17 cellular contexts compared by ENCODE assay signal in genomic region chr18:9336827-9337226, GRCh38. TPM values are rescaled to one million over a fixed set of nuclear protein-coding genes. Genes with fewer than 3 reads are reported as not detected.
DNase-seq lines count a peak whose midpoint lies in the region; ATAC-seq and TF ChIP-seq lines count a peak whose summit lies in the region.
"Had no signal": no experiment of that assay in that cellular context is flagged by ENCODE, and none has a peak within 500 bp of the region (broad histone marks: within the 10 kb centered on the region; RNA-seq: fewer than 3 reads in every experiment).

No MANE protein-coding gene starts in this region.

- peaks cover 16 to 49% of the 10 kb centered on the region in 2 experiments for H3K79me1 ChIP-seq in IMR-90 (ENCODE audit: low read depth in 1 of 2, low read length in 2 of 2)

- H3K4me1 Mint-ChIP-seq in CD4-positive, alpha-beta T cell (ENCODE audit: low read depth): peaks cover 25% of the 10 kb centered on the region
- H3K4me1 Mint-ChIP-seq in brain: peaks cover 32% of the 10 kb centered on the region
- peaks cover 20% of the 10 kb centered on the region for H3K4me1 Mint-ChIP-seq in osteocyte (ENCODE audit: unreplicated experiment)

- no peak for ATAC-seq in CD4-positive, alpha-beta T cell (ENCODE audit: poor library complexity)
- ATAC-seq in IMR-90 (ENCODE audit: low read depth): no peak
- ATAC-seq in left cardiac atrium: no peak
- ATAC-seq in GM21576 (IDR thresholded peaks at IDR 0.05; ENCODE audit: unreplicated experiment): no peak
- ATAC-seq: Right ventricle myocardium inferior had no signal

- H2AK5ac ChIP-seq in IMR-90 (ENCODE audit: low read depth, low read length): no peak overlapping the region

- POLR2A ChIA-PET in CD4-positive, alpha-beta T cell (lab: Charles Lee): no interaction called here
- POLR2A ChIA-PET in IMR-90 (lab: Charles Lee; ENCODE audit: unreplicated experiment): interaction anchor here (0.7 kb wide), 1 partner anchor 53 kb away, joined by 6 read pairs; no protein-coding TSS in a partner anchor

- no peak overlapping the region for H3K27ac ChIP-seq in CD4-positive, alpha-beta T cell (ENCODE audit: low read depth, low read length)
- peak overlapping the region; percentile 31; the same call in 1 of the 2 replicates for H3K27ac ChIP-seq in IMR-90 (ENCODE audit: insufficient read depth, low read length)
- H3K27ac ChIP-seq: KMS-11, Peyer's patch, SK-N-MC had no signal

- H2BK120ac ChIP-seq in IMR-90 (ENCODE audit: low read depth, low read length): no peak overlapping the region

- in situ Hi-C loops in IMR-90 (cut with MboI; ENCODE audit: low sequenced_read_pairs): loop anchor here (10.0 kb wide), 1 partner anchor 262 kb away; no protein-coding TSS in a partner anchor

- H2BK20ac ChIP-seq in IMR-90 (ENCODE audit: low read depth, low read length): peak overlapping the region; percentile 64; the same call in 1 of the 2 replicates

- H3K9me3 ChIP-seq in CD4-positive, alpha-beta T cell (ENCODE audit: control insufficient read depth, low read length): no peaks in the 10 kb centered on the region
- no peaks in the 10 kb centered on the region for H3K9me3 ChIP-seq in IMR-90 (ENCODE audit: control insufficient read depth, insufficient read depth, low read length)
- H3K9me3 ChIP-seq: MG63, Peyer's patch had no signal

- peaks cover 30% of the 10 kb centered on the region for H3K36me3 Mint-ChIP-seq in CD4-positive, alpha-beta T cell (ENCODE audit: low read depth)
- H3K36me3 Mint-ChIP-seq in brain (peaks cover 51% of the 10 kb centered on the region), osteocyte (ENCODE audit: unreplicated experiment) (peaks cover 14% of the 10 kb centered on the region)

- H3K14ac ChIP-seq in IMR-90 (replicated peaks; ENCODE audit: low read depth, low read length): 0 out of 2 replicates have a peak overlapping the region, but pooled peaks have one; percentile 50

- H3K27ac Mint-ChIP-seq in CD4-positive, alpha-beta T cell: no peak overlapping the region
- no peak overlapping the region for H3K27ac Mint-ChIP-seq in brain
- H3K27ac Mint-ChIP-seq in osteocyte (ENCODE audit: unreplicated experiment): peak overlapping the region; percentile 9

- H3K56ac ChIP-seq in IMR-90 (ENCODE audit: extremely low read depth, insufficient read depth, low read length): no peak overlapping the region

- H2AFZ ChIP-seq in IMR-90 (replicated peaks; ENCODE audit: low read length, poor library complexity): no peak overlapping the region

- H3K4me2 ChIP-seq in IMR-90 (ENCODE audit: low read depth, low read length): peak overlapping the region; percentile 68

- DNase-seq in CD4-positive, alpha-beta T cell: no peak
- DNase-seq in IMR-90: no peak
- no peak for DNase-seq in osteocyte (ENCODE audit: extremely low spot score, unreplicated experiment)
- DNase-seq in left cardiac atrium: no peak
- no peak for DNase-seq in DMS53 treated with DMSO at 0.1 percent for 48 hours (lab: John Stamatoyannopoulos, UW; ENCODE audit: unreplicated experiment)
- DNase-seq: ACHN, MG63, NCI-H1092, NCI-H2081 treated with DMSO at 0.1 percent for 48 hours, NCI-H510A, NCI-H82, Peyer's patch had no signal

- H4K5ac ChIP-seq in IMR-90 (ENCODE audit: low read depth, low read length): no peak overlapping the region

- no peak overlapping the region for H3K9ac ChIP-seq in IMR-90 (ENCODE audit: low read depth, low read length)
- H3K9ac ChIP-seq: KMS-11 had no signal

- peaks cover 22% of the 10 kb centered on the region for H4K20me1 ChIP-seq in IMR-90 (ENCODE audit: insufficient read depth, low read length)

- H4K8ac ChIP-seq in IMR-90 (ENCODE audit: low read depth in 2 of 2, low read length in 2 of 2): no peak overlapping the region

- H3K23ac ChIP-seq in IMR-90 (ENCODE audit: low read depth, low read length): peak overlapping the region; percentile 54; the same call in 1 of the 2 replicates

- dilution Hi-C loops in IMR-90 (cut with HindIII; ENCODE audit: low sequenced_read_pairs, unreplicated experiment): no loop called here

- H4K91ac ChIP-seq in IMR-90 (ENCODE audit: insufficient read depth, low read depth, low read length): 0 out of 2 replicates have a peak overlapping the region, but pooled peaks have one; percentile 38

- no peaks in the 10 kb centered on the region for H3K9me3 Mint-ChIP-seq in CD4-positive, alpha-beta T cell
- H3K9me3 Mint-ChIP-seq in brain: peaks cover 3 to 9% (median 5%) of the 10 kb centered on the region in 5 experiments
- no peaks in the 10 kb centered on the region for H3K9me3 Mint-ChIP-seq in osteocyte (ENCODE audit: unreplicated experiment)

- intact Hi-C loops in CD4-positive, alpha-beta T cell (cut with DNase I, micrococcal nuclease): loop anchor here (1.0 to 10.0 kb wide), 7 partner anchors 140 to 722 kb away; partner anchors contain the start of genes NDUFV2 (in 1 of the 2), PPP4R1 (in 1 of the 2) and VAPA (in 1 of the 2)
- intact Hi-C loops in IMR-90 (cut with micrococcal nuclease): loop anchor here (5.0 kb wide), 1 partner anchor 200 kb away; the partner anchor contains the start of gene ANKRD12
- intact Hi-C loops in left cardiac atrium (cut with DNase I): no loop called here

- H3K9me1 ChIP-seq in IMR-90 (ENCODE audit: insufficient read depth, low read length): peaks cover 6% of the 10 kb centered on the region

- H2AK9ac ChIP-seq in IMR-90 (replicated peaks; ENCODE audit: low read depth, low read length, poor library complexity): no peak overlapping the region

- peak overlapping the region; percentile 27 for H3K4me3 Mint-ChIP-seq in CD4-positive, alpha-beta T cell
- H3K4me3 Mint-ChIP-seq in brain: peak overlapping the region; percentile 27 to 77 (median 60)
- H3K4me3 Mint-ChIP-seq in osteocyte (ENCODE audit: unreplicated experiment): no peak overlapping the region

- H3K36me3 ChIP-seq in IMR-90 (ENCODE audit: control insufficient read depth, insufficient read depth, low read length): peaks cover 26% of the 10 kb centered on the region
- H3K36me3 ChIP-seq: Peyer's patch had no signal

- H3K4me1 ChIP-seq in IMR-90 (ENCODE audit: control insufficient read depth, insufficient read depth, low read length): peaks cover 6% of the 10 kb centered on the region

- no peak for TF ChIP-seq POLR2A in IMR-90 (IDR thresholded peaks at IDR 0.05; ENCODE audit: low read depth, low read length)

- no peak for TF ChIP-seq RAD21 in IMR-90 (IDR thresholded peaks at IDR 0.05; ENCODE audit: low read length)

- H2BK15ac ChIP-seq in IMR-90 (ENCODE audit: low read depth, low read length): no peak overlapping the region

- no peak overlapping the region; the same call in 1 of the 2 replicates for H3K4me3 ChIP-seq in IMR-90 (ENCODE audit: insufficient read depth, low read depth, low read length)
- H3K4me3 ChIP-seq: MG63, Peyer's patch had no signal

- TF ChIP-seq CTCF in CD4-positive, alpha-beta T cell (IDR thresholded peaks at IDR 0.05): no peak
- no peak for TF ChIP-seq CTCF in IMR-90 (conservative IDR thresholded peaks at IDR 0.05; ENCODE audit: low read depth, low read length)
- no peak for TF ChIP-seq CTCF in brain (conservative IDR thresholded peaks at IDR 0.05)
- TF ChIP-seq CTCF in osteocyte (IDR thresholded peaks at IDR 0.05): no peak

- H3K27me3 ChIP-seq in CD4-positive, alpha-beta T cell (ENCODE audit: control insufficient read depth, insufficient read depth, low read length): no peaks in the 10 kb centered on the region
- no peaks in the 10 kb centered on the region for H3K27me3 ChIP-seq in IMR-90 (ENCODE audit: control insufficient read depth, insufficient read depth, low read length)
- H3K27me3 ChIP-seq: MG63, Peyer's patch had no signal

- CTCF ChIA-PET in CD4-positive, alpha-beta T cell (lab: Charles Lee): no interaction called here
- CTCF ChIA-PET in IMR-90 (lab: Yijun Ruan, JAX): interaction anchor here (0.6 kb wide), 1 partner anchor 112 kb away, joined by 4 read pairs; no protein-coding TSS in a partner anchor

- no peak overlapping the region for H3K18ac ChIP-seq in IMR-90 (ENCODE audit: low read depth, low read length)

- peak overlapping the region; percentile 61; the same call in 1 of the 2 replicates for H3K4ac ChIP-seq in IMR-90 (ENCODE audit: low read depth, low read length)

- peak overlapping the region; percentile 31 for H2BK5ac ChIP-seq in IMR-90 (ENCODE audit: low read depth, low read length, poor library complexity, severe bottlenecking)

- no peaks in the 10 kb centered on the region for H3K27me3 Mint-ChIP-seq in CD4-positive, alpha-beta T cell
- peaks cover 6% of the 10 kb centered on the region for H3K27me3 Mint-ChIP-seq in brain
- H3K27me3 Mint-ChIP-seq in osteocyte (ENCODE audit: unreplicated experiment): no peaks in the 10 kb centered on the region

- BruUV-seq in IMR-90 (replicated peaks; lab: Mats Ljungman, UMichigan): no TSS peak

TF ChIP-seq in IMR-90, 13 proteins besides CTCF, POLR2A, EP300 and RAD21:
- TF ChIP-seq RCOR1 (IDR thresholded peaks at IDR 0.05; ENCODE audit: insufficient replicate concordance, low read length) (no peak), FOS (IDR thresholded peaks at IDR 0.05; ENCODE audit: low read depth, low read length) (no peak), CHD1 (IDR thresholded peaks at IDR 0.05; ENCODE audit: low read depth, low read length) (no peak)

RNA-seq across cellular contexts. Expression of gene TWSG1, which starts 2.3 kb away (rescaled TPM):
- 1 to 10 TPM; 2.8 TPM for total RNA-seq in CD4-positive, alpha-beta T cell
- total RNA-seq in IMR-90 (2012; rRNA removed) (115 and 151 TPM in 2 replicates), osteocyte (69.8 and 71.9 TPM in 2 replicates), left cardiac atrium (10 to 100 TPM; 15.1 to 15.4 TPM)
- polyA plus RNA-seq in IMR-90 (2012; rRNA removed) (69.4 and 80.4 TPM in 2 replicates), brain (ENCODE audit: insufficient read depth, low read depth, low replicate concordance) (6.3 TPM)
- polyA plus RNA-seq in IMR-90 (2012; cell fraction: cytosol; rRNA removed): 40.7 and 86.9 TPM in 2 replicates
- polyA plus RNA-seq in IMR-90 (2012; cell fraction: nucleus; rRNA removed; ENCODE audit: low replicate concordance): 10.9 and 32.1 TPM in 2 replicates

Comparison
In these comparisons a context has a peak if more than half of its experiments do, and no peak if none do; other contexts are left out.
1. RNA of gene TWSG1, which starts 2.3 kb away (total RNA-seq): 115 to 151 TPM in IMR-90, 69.8 to 71.9 TPM in osteocyte and 15.1 to 15.4 TPM in left cardiac atrium; 2.8 TPM in CD4-positive, alpha-beta T cell; every median in the first group is over 4 times any median in the second.
2. intact Hi-C loops: an anchor here in CD4-positive, alpha-beta T cell (1.0 to 10.0 kb wide) and IMR-90 (5.0 kb wide); none called in left cardiac atrium.